10 cellular contexts compared by ENCODE assay signal in the genomic region with DNA sequence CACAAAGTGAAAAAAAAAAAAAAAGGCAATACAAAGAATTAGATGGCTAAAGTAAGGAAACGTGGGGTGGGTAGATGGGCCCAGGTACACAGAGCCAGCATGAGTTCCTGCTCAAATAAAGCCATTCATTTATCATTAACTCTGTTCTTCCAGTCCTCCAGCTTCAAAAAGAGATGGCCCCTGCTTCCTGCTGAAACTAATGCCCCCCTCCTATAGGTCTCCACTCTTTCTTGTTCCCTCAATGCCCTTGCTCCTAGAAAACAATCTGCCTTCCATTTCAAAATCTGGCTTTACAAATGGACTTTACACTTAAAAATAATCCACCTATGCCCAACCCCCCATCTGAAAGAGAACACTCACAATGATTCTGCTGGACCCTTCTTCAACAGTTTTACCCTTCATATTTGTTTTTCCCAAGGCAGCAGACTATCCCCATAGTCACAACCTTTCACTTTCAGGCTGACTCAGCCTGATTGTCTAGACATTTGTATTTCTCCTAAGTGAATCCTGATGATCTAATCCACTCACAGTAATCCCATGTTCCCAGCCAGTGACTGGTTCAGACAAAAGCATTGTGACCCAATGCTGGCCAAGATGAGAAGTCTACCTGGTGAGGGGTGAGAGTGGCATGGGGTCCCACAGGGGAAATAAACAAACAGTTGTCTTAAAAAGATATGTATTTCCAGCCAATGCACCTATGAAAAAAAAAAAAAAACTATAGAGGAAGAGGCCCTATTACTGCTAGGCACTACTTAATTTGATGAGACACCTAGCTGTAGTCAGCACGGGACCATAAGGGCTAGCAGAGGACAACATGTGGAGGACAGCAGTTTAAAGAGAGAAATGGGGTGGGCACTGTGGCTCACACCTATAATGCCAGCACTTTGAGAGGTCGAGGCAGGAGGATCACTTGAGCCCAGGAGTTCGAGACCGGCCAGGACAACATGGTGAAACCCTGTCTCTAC.
DNase-seq lines count a peak whose midpoint lies in the region; ATAC-seq and TF ChIP-seq lines count a peak whose summit lies in the region.
"Had no signal": no experiment of that assay in that cellular context is flagged by ENCODE, and none has a peak within 500 bp of the region (broad histone marks: within the 10 kb centered on the region; RNA-seq: fewer than 3 reads in every experiment).

No MANE protein-coding gene starts in this region.

- POLR2A ChIA-PET in activated CD8-positive, alpha-beta T cell treated with anti-CD3 and anti-CD28 coated beads for 36 hours (lab: Charles Lee), result no interaction called here

- no peaks in the 10 kb centered on the region for H3K27me3 Mint-ChIP-seq in activated T-cell treated with anti-CD3 and anti-CD28 coated beads, Interleukin-2, amount 50 U/mL, for 72 hours (ENCODE audit: low read depth)
- no peaks in the 10 kb centered on the region for H3K27me3 Mint-ChIP-seq in activated CD8-positive, alpha-beta T cell treated with anti-CD3 and anti-CD28 coated beads for 36 hours
- no peaks in the 10 kb centered on the region for H3K27me3 Mint-ChIP-seq in stimulated activated naive B cell treated with anti-CD40 and anti-IgM and Interleukin-4, amounts not matched to agents 10 μg/mL and 1 μg/mL and 100 μg/mL, for 72 hours

- no peak overlapping the region for H3K4me2 ChIP-seq in hepatocyte

- WGBS in hepatocyte (ENCODE audit: low lambda C conversion rate, missing lambda C conversion rate), result 90% methylated on average over 5 of the region's 5 CpGs

- ATAC-seq in activated T-cell treated with anti-CD3 and anti-CD28 coated beads, Interleukin-2, amount 50 U/mL, for 72 hours (replicated peaks in 1 of 2), result peak in 1 of 2 donors; percentile 30
- ATAC-seq in activated CD8-positive, alpha-beta T cell treated with anti-CD3 and anti-CD28 coated beads for 36 hours, result no peak
- ATAC-seq in stimulated activated naive B cell treated with anti-CD40 and anti-IgM and Interleukin-4, amounts not matched to agents 10 μg/mL and 1 μg/mL and 100 μg/mL, for 72 hours (replicated peaks), result no peak
- ATAC-seq in HG03175 (IDR thresholded peaks at IDR 0.05; ENCODE audit: unreplicated experiment), result no peak
- ATAC-seq: heart right ventricle had no signal

- no peaks in the 10 kb centered on the region for H3K27me3 ChIP-seq in hepatocyte
- H3K27me3 ChIP-seq: heart right ventricle had no signal

- no peak overlapping the region for H3K4me3 ChIP-seq in hepatocyte
- H3K4me3 ChIP-seq: heart right ventricle had no signal

- H3K27ac ChIP-seq in hepatocyte, result peak overlapping the region; percentile 78

- peak overlapping the region; percentile 72 for H3K27ac Mint-ChIP-seq in activated T-cell treated with anti-CD3 and anti-CD28 coated beads, Interleukin-2, amount 50 U/mL, for 72 hours
- H3K27ac Mint-ChIP-seq in activated CD8-positive, alpha-beta T cell treated with anti-CD3 and anti-CD28 coated beads for 36 hours, result peak overlapping the region; percentile 74
- peak overlapping the region; percentile 60 for H3K27ac Mint-ChIP-seq in stimulated activated naive B cell treated with anti-CD40 and anti-IgM and Interleukin-4, amounts not matched to agents 10 μg/mL and 1 μg/mL and 100 μg/mL, for 72 hours

- H3K79me2 ChIP-seq in hepatocyte, result no peaks in the 10 kb centered on the region

- peaks cover 7 to 44% of the 10 kb centered on the region in 2 donors for H3K36me3 Mint-ChIP-seq in activated T-cell treated with anti-CD3 and anti-CD28 coated beads, Interleukin-2, amount 50 U/mL, for 72 hours (ENCODE audit: insufficient read depth in 2 of 2)
- peaks cover 63% of the 10 kb centered on the region for H3K36me3 Mint-ChIP-seq in activated CD8-positive, alpha-beta T cell treated with anti-CD3 and anti-CD28 coated beads for 36 hours (ENCODE audit: low read depth)
- H3K36me3 Mint-ChIP-seq in stimulated activated naive B cell treated with anti-CD40 and anti-IgM and Interleukin-4, amounts not matched to agents 10 μg/mL and 1 μg/mL and 100 μg/mL, for 72 hours, result peaks cover 59 to 73% of the 10 kb centered on the region in 2 donors

- intact Hi-C loops in activated CD8-positive, alpha-beta T cell treated with anti-CD3 and anti-CD28 coated beads for 36 hours (cut with micrococcal nuclease), result loop anchor here (10.0 kb wide), 1 partner anchor 46 kb away; no protein-coding TSS in a partner anchor

- H3K4me3 Mint-ChIP-seq in activated T-cell treated with anti-CD3 and anti-CD28 coated beads, Interleukin-2, amount 50 U/mL, for 72 hours, result no peak overlapping the region
- H3K4me3 Mint-ChIP-seq in activated CD8-positive, alpha-beta T cell treated with anti-CD3 and anti-CD28 coated beads for 36 hours, result no peak overlapping the region
- H3K4me3 Mint-ChIP-seq in stimulated activated naive B cell treated with anti-CD40 and anti-IgM and Interleukin-4, amounts not matched to agents 10 μg/mL and 1 μg/mL and 100 μg/mL, for 72 hours, result no peak overlapping the region

- H2AFZ ChIP-seq in hepatocyte, result no peak overlapping the region

- H3K9me3 Mint-ChIP-seq in activated T-cell treated with anti-CD3 and anti-CD28 coated beads, Interleukin-2, amount 50 U/mL, for 72 hours, result no peaks in the 10 kb centered on the region
- no peaks in the 10 kb centered on the region for H3K9me3 Mint-ChIP-seq in activated CD8-positive, alpha-beta T cell treated with anti-CD3 and anti-CD28 coated beads for 36 hours
- no peaks in the 10 kb centered on the region for H3K9me3 Mint-ChIP-seq in stimulated activated naive B cell treated with anti-CD40 and anti-IgM and Interleukin-4, amounts not matched to agents 10 μg/mL and 1 μg/mL and 100 μg/mL, for 72 hours

- no peak for TF ChIP-seq CTCF in activated CD8-positive, alpha-beta T cell treated with anti-CD3 and anti-CD28 coated beads for 36 hours (IDR thresholded peaks at IDR 0.05)
- no peak for TF ChIP-seq CTCF in hepatocyte (IDR thresholded peaks at IDR 0.05; ENCODE audit: poor library complexity)

- no peak for DNase-seq in activated T-cell treated with anti-CD3 and anti-CD28 coated beads, Interleukin-2, amount 50 U/mL, for 72 hours
- DNase-seq in activated T-cell treated with anti-CD3 and anti-CD28 coated beads, Interleukin-2, amount 50 U/mL, for 48 hours, result no peak
- peak; percentile 18 for DNase-seq in activated CD8-positive, alpha-beta T cell treated with anti-CD3 and anti-CD28 coated beads for 36 hours
- peak; percentile 52 for DNase-seq in hepatocyte (ENCODE audit: low spot score)
- DNase-seq in stimulated activated naive B cell treated with anti-CD40 and anti-IgM and Interleukin-4, amounts not matched to agents 10 μg/mL and 1 μg/mL and 100 μg/mL, for 72 hours, result no peak
- DNase-seq in NCI-H1436 treated with DMSO at 0.1 percent for 48 hours (lab: John Stamatoyannopoulos, UW), result no peak
- DNase-seq in GOT3 (lab: John Stamatoyannopoulos, UW), result no peak
- DNase-seq: heart right ventricle, OCI-M1 had no signal

- H3K9me2 ChIP-seq in hepatocyte (replicated peaks; ENCODE audit: insufficient read depth), result no peaks in the 10 kb centered on the region

- no peaks in the 10 kb centered on the region for H3K36me3 ChIP-seq in hepatocyte (replicated peaks; ENCODE audit: insufficient read depth, low read depth)

- H4K20me1 ChIP-seq in hepatocyte (ENCODE audit: insufficient read depth, poor library complexity, severe bottlenecking), result no peaks in the 10 kb centered on the region

- H3K9me3 ChIP-seq in hepatocyte (ENCODE audit: low read depth), result no peaks in the 10 kb centered on the region
- H3K9me3 ChIP-seq: heart right ventricle had no signal

- peaks cover 19% of the 10 kb centered on the region for H3K4me1 Mint-ChIP-seq in activated T-cell treated with anti-CD3 and anti-CD28 coated beads, Interleukin-2, amount 50 U/mL, for 72 hours (ENCODE audit: low read depth)
- H3K4me1 Mint-ChIP-seq in activated CD8-positive, alpha-beta T cell treated with anti-CD3 and anti-CD28 coated beads for 36 hours (ENCODE audit: low read depth), result peaks cover 26% of the 10 kb centered on the region
- peaks cover 10% of the 10 kb centered on the region in 2 donors for H3K4me1 Mint-ChIP-seq in stimulated activated naive B cell treated with anti-CD40 and anti-IgM and Interleukin-4, amounts not matched to agents 10 μg/mL and 1 μg/mL and 100 μg/mL, for 72 hours

- peaks cover 12% of the 10 kb centered on the region for H3K4me1 ChIP-seq in hepatocyte (ENCODE audit: insufficient read depth)

- CTCF ChIA-PET in activated CD8-positive, alpha-beta T cell treated with anti-CD3 and anti-CD28 coated beads for 36 hours (lab: Charles Lee), result no interaction called here

Comparison
In these comparisons a context has a peak if more than half of its experiments do, and no peak if none do; other contexts are left out.
1. DNase-seq: peak in activated CD8-positive, alpha-beta T cell treated with anti-CD3 and anti-CD28 coated beads for 36 hours (single experiment) and hepatocyte (single experiment); none in activated T-cell treated with anti-CD3 and anti-CD28 coated beads, Interleukin-2, amount 50 U/mL, for 72 hours (0 of 2), activated T-cell treated with anti-CD3 and anti-CD28 coated beads, Interleukin-2, amount 50 U/mL, for 48 hours (0 of 2), stimulated activated naive B cell treated with anti-CD40 and anti-IgM and Interleukin-4, amounts not matched to agents 10 μg/mL and 1 μg/mL and 100 μg/mL, for 72 hours (single experiment), NCI-H1436 treated with DMSO at 0.1 percent for 48 hours (single experiment) and GOT3 (single experiment).
2. Peak in every context shown above with its lines, with median percentiles within 50 percentile points of each other: H3K27ac Mint-ChIP-seq.